ENCODE assay signal across 1 cellular context in the genomic region with DNA sequence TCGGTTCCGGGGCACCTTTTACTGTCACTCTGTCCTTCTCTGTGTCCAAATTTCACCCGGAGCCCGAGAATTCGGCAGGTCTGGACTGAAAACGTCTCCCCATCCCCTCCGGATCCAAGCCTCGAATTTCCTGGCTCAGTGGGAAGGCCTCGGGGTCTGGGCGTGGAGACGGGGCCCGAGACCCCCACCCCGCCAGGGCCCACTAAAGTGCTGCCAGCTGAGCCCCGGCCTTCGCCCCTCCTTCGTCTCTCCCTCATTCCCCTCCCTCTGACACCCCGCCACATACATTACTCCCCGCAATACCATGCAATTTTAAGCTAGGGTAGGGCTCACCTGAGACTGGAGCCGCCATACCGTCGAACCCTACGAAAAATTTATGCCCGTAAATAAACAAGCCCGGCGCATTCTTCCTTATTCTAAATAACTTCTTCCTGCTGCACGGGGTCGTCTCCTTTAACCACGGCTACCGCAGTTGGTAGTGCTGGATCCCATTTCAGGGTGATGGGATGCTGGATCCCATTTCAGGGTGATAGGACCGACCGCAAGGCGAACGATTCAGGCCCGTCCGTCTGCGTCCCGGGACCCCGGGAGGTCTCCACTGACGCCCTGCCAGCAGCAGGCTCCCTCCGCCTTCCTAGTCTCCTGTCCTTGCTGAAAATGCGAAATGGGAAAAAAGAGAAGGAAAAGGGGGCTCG.
TF ChIP-seq lines count a peak whose summit lies in the region.

No MANE protein-coding gene starts in this region.

TF ChIP-seq in K562, 482 proteins besides CTCF, POLR2A, EP300 and RAD21 (continued from another document and continues in another):
- TF ChIP-seq, protein P1, sequence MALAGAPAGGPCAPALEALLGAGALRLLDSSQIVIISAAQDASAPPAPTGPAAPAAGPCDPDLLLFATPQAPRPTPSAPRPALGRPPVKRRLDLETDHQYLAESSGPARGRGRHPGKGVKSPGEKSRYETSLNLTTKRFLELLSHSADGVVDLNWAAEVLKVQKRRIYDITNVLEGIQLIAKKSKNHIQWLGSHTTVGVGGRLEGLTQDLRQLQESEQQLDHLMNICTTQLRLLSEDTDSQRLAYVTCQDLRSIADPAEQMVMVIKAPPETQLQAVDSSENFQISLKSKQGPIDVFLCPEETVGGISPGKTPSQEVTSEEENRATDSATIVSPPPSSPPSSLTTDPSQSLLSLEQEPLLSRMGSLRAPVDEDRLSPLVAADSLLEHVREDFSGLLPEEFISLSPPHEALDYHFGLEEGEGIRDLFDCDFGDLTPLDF (CRISPR knock-in tag; IDR thresholded peaks at IDR 0.05): 0 out of 2 replicates have a peak, but pooled peaks have one; percentile 17
- TF ChIP-seq HIVEP1 (CRISPR knock-in tag; IDR thresholded peaks at IDR 0.05) (no peak), ZNF584 (CRISPR knock-in tag; IDR thresholded peaks at IDR 0.05; ENCODE audit: low read depth) (no peak), JUN (IDR thresholded peaks at IDR 0.05; ENCODE audit: borderline replicate concordance, low read depth, low read length) (no peak), JUN (CRISPR knock-in tag; IDR thresholded peaks at IDR 0.05; ENCODE audit: borderline replicate concordance) (no peak), CEBPG (CRISPR knock-in tag; IDR thresholded peaks at IDR 0.05) (peak; percentile 23; the same call in 1 of the 2 replicates), CEBPG (tag; conservative IDR thresholded peaks at IDR 0.05 in 1 of 2, IDR thresholded peaks at IDR 0.05 in 1 of 2) (no peak), POLR2B (IDR thresholded peaks at IDR 0.05; ENCODE audit: low read depth, partially characterized antibody) (no peak), NCOR1 (IDR thresholded peaks at IDR 0.05) (no peak), SMAD3 (CRISPR knock-in tag; conservative IDR thresholded peaks at IDR 0.05) (no peak), KDM1A (IDR thresholded peaks at IDR 0.05) (no peak), MAFF (IDR thresholded peaks at IDR 0.05; ENCODE audit: low read length) (no peak), ERF (CRISPR knock-in tag; IDR thresholded peaks at IDR 0.05) (no peak), ELF1 (tag; IDR thresholded peaks at IDR 0.05) (peak; percentile 26; the same call in 1 of the 2 replicates), NR2C2 (CRISPR knock-in tag; IDR thresholded peaks at IDR 0.05) (0 out of 2 replicates have a peak, but pooled peaks have one; percentile 52), NR2C2 (tag; IDR thresholded peaks at IDR 0.05) (no peak), TEAD1 (CRISPR knock-in tag; IDR thresholded peaks at IDR 0.05) (0 out of 4 replicates have a peak, but pooled peaks of 1 of the 2 experiments have one; percentile 49), ZBTB1 (CRISPR knock-in tag; IDR thresholded peaks at IDR 0.05; ENCODE audit: borderline replicate concordance, low read depth) (no peak), ZFP36 (IDR thresholded peaks at IDR 0.05; ENCODE audit: low read depth, low read length, partially characterized antibody) (peak; percentile 11), ZNF780A (CRISPR knock-in tag; IDR thresholded peaks at IDR 0.05) (no peak), PHF8 (IDR thresholded peaks at IDR 0.05; ENCODE audit: borderline replicate concordance, low read length) (peak; percentile 41; the same call in 1 of the 2 replicates), LARP7 (IDR thresholded peaks at IDR 0.05) (0 out of 2 replicates have a peak, but pooled peaks have one; percentile 12), SIN3A (IDR thresholded peaks at IDR 0.05; ENCODE audit: borderline replicate concordance in 2 of 2, control insufficient read depth in 1 of 2, low read depth in 2 of 2, low read length in 2 of 2) (no peak), ILF3 (IDR thresholded peaks at IDR 0.05; ENCODE audit: borderline replicate concordance) (no peak), IFI16 (CRISPR knock-in tag; IDR thresholded peaks at IDR 0.05) (no peak), PYGO2 (tag; IDR thresholded peaks at IDR 0.05) (no peak), CCNT2 (IDR thresholded peaks at IDR 0.05; ENCODE audit: borderline replicate concordance, extremely low read depth, insufficient read length, low read depth, low read length) (no peak)
- TF ChIP-seq, protein P2, sequence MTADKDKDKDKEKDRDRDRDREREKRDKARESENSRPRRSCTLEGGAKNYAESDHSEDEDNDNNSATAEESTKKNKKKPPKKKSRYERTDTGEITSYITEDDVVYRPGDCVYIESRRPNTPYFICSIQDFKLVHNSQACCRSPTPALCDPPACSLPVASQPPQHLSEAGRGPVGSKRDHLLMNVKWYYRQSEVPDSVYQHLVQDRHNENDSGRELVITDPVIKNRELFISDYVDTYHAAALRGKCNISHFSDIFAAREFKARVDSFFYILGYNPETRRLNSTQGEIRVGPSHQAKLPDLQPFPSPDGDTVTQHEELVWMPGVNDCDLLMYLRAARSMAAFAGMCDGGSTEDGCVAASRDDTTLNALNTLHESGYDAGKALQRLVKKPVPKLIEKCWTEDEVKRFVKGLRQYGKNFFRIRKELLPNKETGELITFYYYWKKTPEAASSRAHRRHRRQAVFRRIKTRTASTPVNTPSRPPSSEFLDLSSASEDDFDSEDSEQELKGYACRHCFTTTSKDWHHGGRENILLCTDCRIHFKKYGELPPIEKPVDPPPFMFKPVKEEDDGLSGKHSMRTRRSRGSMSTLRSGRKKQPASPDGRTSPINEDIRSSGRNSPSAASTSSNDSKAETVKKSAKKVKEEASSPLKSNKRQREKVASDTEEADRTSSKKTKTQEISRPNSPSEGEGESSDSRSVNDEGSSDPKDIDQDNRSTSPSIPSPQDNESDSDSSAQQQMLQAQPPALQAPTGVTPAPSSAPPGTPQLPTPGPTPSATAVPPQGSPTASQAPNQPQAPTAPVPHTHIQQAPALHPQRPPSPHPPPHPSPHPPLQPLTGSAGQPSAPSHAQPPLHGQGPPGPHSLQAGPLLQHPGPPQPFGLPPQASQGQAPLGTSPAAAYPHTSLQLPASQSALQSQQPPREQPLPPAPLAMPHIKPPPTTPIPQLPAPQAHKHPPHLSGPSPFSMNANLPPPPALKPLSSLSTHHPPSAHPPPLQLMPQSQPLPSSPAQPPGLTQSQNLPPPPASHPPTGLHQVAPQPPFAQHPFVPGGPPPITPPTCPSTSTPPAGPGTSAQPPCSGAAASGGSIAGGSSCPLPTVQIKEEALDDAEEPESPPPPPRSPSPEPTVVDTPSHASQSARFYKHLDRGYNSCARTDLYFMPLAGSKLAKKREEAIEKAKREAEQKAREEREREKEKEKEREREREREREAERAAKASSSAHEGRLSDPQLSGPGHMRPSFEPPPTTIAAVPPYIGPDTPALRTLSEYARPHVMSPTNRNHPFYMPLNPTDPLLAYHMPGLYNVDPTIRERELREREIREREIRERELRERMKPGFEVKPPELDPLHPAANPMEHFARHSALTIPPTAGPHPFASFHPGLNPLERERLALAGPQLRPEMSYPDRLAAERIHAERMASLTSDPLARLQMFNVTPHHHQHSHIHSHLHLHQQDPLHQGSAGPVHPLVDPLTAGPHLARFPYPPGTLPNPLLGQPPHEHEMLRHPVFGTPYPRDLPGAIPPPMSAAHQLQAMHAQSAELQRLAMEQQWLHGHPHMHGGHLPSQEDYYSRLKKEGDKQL (CRISPR knock-in tag; IDR thresholded peaks at IDR 0.05; ENCODE audit: borderline replicate concordance): no peak
- TF ChIP-seq, protein P3, sequence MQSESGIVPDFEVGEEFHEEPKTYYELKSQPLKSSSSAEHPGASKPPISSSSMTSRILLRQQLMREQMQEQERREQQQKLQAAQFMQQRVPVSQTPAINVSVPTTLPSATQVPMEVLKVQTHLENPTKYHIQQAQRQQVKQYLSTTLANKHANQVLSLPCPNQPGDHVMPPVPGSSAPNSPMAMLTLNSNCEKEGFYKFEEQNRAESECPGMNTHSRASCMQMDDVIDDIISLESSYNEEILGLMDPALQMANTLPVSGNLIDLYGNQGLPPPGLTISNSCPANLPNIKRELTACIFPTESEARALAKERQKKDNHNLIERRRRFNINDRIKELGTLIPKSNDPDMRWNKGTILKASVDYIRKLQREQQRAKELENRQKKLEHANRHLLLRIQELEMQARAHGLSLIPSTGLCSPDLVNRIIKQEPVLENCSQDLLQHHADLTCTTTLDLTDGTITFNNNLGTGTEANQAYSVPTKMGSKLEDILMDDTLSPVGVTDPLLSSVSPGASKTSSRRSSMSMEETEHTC (IDR thresholded peaks at IDR 0.05): no peak
- TF ChIP-seq, protein P4, sequence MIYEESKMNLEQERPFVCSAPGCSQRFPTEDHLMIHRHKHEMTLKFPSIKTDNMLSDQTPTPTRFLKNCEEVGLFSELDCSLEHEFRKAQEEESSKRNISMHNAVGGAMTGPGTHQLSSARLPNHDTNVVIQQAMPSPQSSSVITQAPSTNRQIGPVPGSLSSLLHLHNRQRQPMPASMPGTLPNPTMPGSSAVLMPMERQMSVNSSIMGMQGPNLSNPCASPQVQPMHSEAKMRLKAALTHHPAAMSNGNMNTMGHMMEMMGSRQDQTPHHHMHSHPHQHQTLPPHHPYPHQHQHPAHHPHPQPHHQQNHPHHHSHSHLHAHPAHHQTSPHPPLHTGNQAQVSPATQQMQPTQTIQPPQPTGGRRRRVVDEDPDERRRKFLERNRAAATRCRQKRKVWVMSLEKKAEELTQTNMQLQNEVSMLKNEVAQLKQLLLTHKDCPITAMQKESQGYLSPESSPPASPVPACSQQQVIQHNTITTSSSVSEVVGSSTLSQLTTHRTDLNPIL (CRISPR knock-in tag; IDR thresholded peaks at IDR 0.05): no peak
- TF ChIP-seq, protein P5, sequence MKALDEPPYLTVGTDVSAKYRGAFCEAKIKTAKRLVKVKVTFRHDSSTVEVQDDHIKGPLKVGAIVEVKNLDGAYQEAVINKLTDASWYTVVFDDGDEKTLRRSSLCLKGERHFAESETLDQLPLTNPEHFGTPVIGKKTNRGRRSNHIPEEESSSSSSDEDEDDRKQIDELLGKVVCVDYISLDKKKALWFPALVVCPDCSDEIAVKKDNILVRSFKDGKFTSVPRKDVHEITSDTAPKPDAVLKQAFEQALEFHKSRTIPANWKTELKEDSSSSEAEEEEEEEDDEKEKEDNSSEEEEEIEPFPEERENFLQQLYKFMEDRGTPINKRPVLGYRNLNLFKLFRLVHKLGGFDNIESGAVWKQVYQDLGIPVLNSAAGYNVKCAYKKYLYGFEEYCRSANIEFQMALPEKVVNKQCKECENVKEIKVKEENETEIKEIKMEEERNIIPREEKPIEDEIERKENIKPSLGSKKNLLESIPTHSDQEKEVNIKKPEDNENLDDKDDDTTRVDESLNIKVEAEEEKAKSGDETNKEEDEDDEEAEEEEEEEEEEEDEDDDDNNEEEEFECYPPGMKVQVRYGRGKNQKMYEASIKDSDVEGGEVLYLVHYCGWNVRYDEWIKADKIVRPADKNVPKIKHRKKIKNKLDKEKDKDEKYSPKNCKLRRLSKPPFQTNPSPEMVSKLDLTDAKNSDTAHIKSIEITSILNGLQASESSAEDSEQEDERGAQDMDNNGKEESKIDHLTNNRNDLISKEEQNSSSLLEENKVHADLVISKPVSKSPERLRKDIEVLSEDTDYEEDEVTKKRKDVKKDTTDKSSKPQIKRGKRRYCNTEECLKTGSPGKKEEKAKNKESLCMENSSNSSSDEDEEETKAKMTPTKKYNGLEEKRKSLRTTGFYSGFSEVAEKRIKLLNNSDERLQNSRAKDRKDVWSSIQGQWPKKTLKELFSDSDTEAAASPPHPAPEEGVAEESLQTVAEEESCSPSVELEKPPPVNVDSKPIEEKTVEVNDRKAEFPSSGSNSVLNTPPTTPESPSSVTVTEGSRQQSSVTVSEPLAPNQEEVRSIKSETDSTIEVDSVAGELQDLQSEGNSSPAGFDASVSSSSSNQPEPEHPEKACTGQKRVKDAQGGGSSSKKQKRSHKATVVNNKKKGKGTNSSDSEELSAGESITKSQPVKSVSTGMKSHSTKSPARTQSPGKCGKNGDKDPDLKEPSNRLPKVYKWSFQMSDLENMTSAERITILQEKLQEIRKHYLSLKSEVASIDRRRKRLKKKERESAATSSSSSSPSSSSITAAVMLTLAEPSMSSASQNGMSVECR (CRISPR knock-in tag; IDR thresholded peaks at IDR 0.05): 0 out of 2 replicates have a peak, but pooled peaks have one; percentile 3
- TF ChIP-seq, protein P6, sequence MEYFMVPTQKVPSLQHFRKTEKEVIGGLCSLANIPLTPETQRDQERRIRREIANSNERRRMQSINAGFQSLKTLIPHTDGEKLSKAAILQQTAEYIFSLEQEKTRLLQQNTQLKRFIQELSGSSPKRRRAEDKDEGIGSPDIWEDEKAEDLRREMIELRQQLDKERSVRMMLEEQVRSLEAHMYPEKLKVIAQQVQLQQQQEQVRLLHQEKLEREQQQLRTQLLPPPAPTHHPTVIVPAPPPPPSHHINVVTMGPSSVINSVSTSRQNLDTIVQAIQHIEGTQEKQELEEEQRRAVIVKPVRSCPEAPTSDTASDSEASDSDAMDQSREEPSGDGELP (CRISPR knock-in tag; IDR thresholded peaks at IDR 0.05; ENCODE audit: borderline replicate concordance): peak; percentile 23; the same call in 1 of the 2 replicates
- TF ChIP-seq, protein P7, sequence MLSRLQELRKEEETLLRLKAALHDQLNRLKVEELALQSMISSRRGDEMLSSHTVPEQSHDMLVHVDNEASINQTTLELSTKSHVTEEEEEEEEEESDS (CRISPR knock-in tag; IDR thresholded peaks at IDR 0.05): no peak
- TF ChIP-seq, protein P8, sequence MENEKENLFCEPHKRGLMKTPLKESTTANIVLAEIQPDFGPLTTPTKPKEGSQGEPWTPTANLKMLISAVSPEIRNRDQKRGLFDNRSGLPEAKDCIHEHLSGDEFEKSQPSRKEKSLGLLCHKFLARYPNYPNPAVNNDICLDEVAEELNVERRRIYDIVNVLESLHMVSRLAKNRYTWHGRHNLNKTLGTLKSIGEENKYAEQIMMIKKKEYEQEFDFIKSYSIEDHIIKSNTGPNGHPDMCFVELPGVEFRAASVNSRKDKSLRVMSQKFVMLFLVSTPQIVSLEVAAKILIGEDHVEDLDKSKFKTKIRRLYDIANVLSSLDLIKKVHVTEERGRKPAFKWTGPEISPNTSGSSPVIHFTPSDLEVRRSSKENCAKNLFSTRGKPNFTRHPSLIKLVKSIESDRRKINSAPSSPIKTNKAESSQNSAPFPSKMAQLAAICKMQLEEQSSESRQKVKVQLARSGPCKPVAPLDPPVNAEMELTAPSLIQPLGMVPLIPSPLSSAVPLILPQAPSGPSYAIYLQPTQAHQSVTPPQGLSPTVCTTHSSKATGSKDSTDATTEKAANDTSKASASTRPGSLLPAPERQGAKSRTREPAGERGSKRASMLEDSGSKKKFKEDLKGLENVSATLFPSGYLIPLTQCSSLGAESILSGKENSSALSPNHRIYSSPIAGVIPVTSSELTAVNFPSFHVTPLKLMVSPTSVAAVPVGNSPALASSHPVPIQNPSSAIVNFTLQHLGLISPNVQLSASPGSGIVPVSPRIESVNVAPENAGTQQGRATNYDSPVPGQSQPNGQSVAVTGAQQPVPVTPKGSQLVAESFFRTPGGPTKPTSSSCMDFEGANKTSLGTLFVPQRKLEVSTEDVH (IDR thresholded peaks at IDR 0.05; ENCODE audit: low read depth, partially characterized antibody): no peak
- TF ChIP-seq, protein P9, sequence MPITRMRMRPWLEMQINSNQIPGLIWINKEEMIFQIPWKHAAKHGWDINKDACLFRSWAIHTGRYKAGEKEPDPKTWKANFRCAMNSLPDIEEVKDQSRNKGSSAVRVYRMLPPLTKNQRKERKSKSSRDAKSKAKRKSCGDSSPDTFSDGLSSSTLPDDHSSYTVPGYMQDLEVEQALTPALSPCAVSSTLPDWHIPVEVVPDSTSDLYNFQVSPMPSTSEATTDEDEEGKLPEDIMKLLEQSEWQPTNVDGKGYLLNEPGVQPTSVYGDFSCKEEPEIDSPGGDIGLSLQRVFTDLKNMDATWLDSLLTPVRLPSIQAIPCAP (CRISPR knock-in tag; IDR thresholded peaks at IDR 0.05; ENCODE audit: borderline replicate concordance): no peak
